8 cellular contexts compared by ENCODE assay signal in the genomic region with DNA sequence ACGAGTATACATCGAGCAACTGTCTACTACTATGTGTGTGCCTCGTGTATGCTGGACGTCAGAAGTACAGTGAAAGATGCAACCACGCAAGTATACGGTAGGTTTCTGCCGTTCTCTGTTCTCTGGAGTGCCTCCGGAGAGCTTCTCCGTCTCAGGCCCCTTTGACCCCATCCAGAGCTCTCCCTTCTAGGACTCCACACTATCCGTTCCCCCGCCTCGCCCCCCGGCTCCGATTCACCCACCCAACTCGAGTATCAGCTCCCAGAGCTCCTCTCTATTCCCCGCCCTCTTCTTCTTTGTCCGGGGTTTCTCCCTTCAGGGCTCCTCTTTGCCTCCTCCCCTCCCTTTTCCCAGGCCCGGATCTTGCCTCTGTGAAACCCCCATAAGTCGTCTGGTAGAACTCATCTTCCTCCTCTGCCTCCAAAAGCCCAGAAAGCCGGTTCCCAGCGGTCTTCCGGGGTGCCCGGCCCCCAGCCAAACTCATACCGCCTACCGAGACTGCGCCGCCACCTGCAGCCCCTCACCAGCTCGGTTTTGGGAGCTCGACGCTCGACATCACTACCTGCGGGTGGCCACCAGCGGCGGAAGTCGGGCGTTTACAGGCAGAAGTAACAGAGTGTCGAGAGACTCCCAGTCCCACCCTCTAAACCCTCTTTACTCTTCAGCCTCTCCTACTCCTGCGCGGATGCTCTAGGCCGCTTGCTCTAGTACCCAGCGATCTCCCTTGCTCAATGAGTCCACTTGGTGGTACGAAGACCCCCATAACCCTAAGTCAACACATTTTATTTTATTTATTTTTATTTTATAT. TPM values are rescaled to one million over a fixed set of nuclear protein-coding genes. Genes with fewer than 3 reads are reported as not detected.
DNase-seq lines count a peak whose midpoint lies in the region; ATAC-seq and TF ChIP-seq lines count a peak whose summit lies in the region.

A gene with protein sequence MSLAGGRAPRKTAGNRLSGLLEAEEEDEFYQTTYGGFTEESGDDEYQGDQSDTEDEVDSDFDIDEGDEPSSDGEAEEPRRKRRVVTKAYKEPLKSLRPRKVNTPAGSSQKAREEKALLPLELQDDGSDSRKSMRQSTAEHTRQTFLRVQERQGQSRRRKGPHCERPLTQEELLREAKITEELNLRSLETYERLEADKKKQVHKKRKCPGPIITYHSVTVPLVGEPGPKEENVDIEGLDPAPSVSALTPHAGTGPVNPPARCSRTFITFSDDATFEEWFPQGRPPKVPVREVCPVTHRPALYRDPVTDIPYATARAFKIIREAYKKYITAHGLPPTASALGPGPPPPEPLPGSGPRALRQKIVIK (minus strand): TSS at position 560 of the 808 bp plus-strand sequence. CDS start 76 bp downstream, at position 484.

- H3F3A ChIP-seq in OCI-LY1 (ENCODE audit: insufficient read depth, low read length), result peaks cover 8% of the 10 kb centered on the region; the same call in 1 of the 2 replicates

- H3K4me2 ChIP-seq in OCI-LY1 (ENCODE audit: low read length), result peak within 1 kb of the TSS; percentile 87

- peak; percentile 81 for ATAC-seq in GM21423 (IDR thresholded peaks at IDR 0.05; ENCODE audit: unreplicated experiment)

- H3K79me2 ChIP-seq in OCI-LY1 (ENCODE audit: insufficient read depth, low read length), result peaks cover 7% of the 10 kb centered on the region

- H3K27ac ChIP-seq in OCI-LY1 (ENCODE audit: low read depth, low read length, poor library complexity, severe bottlenecking), result peak within 1 kb of the TSS; percentile 52

- peak within 1 kb of the TSS; percentile 100 for H3K27ac Mint-ChIP-seq in mesothelial cell of epicardium

- H3K9me2 ChIP-seq in OCI-LY1 (ENCODE audit: low read depth, low read length), result no peaks in the 10 kb centered on the region

- peak within 1 kb of the TSS; percentile 99 for H3K4me3 Mint-ChIP-seq in mesothelial cell of epicardium

- peak within 1 kb of the TSS; percentile 90 for H3K9ac ChIP-seq in OCI-LY1 (ENCODE audit: low read length)

- no peaks in the 10 kb centered on the region for H4K20me1 ChIP-seq in OCI-LY1 (ENCODE audit: insufficient read depth, low read length)

- H3K27me3 Mint-ChIP-seq in mesothelial cell of epicardium (ENCODE audit: low read depth), result peaks cover 4% of the 10 kb centered on the region

- H3K36me3 Mint-ChIP-seq in mesothelial cell of epicardium, result peaks cover 10% of the 10 kb centered on the region

- in situ Hi-C loops in Caki2 (cut with HindIII; ENCODE audit: low pct_unique_long_range_greater_than_20kb, low sequenced_read_pairs) (no loop called here), endometrial microvascular endothelial cells (cut with HindIII; ENCODE audit: inconsistent ontology term, low pct_unique_long_range_greater_than_20kb, low sequenced_read_pairs) (no loop called here)

- peaks cover 19% of the 10 kb centered on the region for H3K4me1 Mint-ChIP-seq in mesothelial cell of epicardium

- peaks cover 16% of the 10 kb centered on the region for H3K4me1 ChIP-seq in OCI-LY1 (ENCODE audit: insufficient read depth, low read length, severe bottlenecking)

- peak within 1 kb of the TSS; percentile 90 for H3K4me3 ChIP-seq in OCI-LY1 (ENCODE audit: low read depth, low read length, poor library complexity, severe bottlenecking)

- no peaks in the 10 kb centered on the region for H3K9me3 Mint-ChIP-seq in mesothelial cell of epicardium

- H3K36me3 ChIP-seq in OCI-LY1 (ENCODE audit: insufficient read depth, low read length), result peaks cover 12% of the 10 kb centered on the region

- H2AFZ ChIP-seq in OCI-LY1 (ENCODE audit: low read length), result no peak within 1 kb of the TSS

- no peaks in the 10 kb centered on the region; the same call in 1 of the 2 replicates for H3K27me3 ChIP-seq in OCI-LY1 (ENCODE audit: insufficient read depth, low read length)

- DNase-seq in Caki2 (ENCODE audit: low read depth) (peak; percentile 84), HuH-7 (ENCODE audit: low spot score) (peak; percentile 78), mesothelial cell of epicardium (ENCODE audit: low spot score in 2 of 2, unreplicated experiment in 2 of 2) (peak; percentile 74 to 82)
- peak; percentile 72 for DNase-seq in activated CD8-positive, alpha-beta memory T cell treated with anti-CD3 and anti-CD28 coated beads, Interleukin-2, amount 50 U/mL, for 24 hours (ENCODE audit: extremely low read depth)
- DNase-seq in stimulated activated CD8-positive, alpha-beta memory T cell treated with anti-CD3 and anti-CD28 coated beads, Interleukin-15, amount 100 ng/mL, for 48 hours (ENCODE audit: low read depth in 2 of 2), result peak; percentile 79 to 82

- H3K9me3 ChIP-seq in OCI-LY1 (ENCODE audit: low read length), result no peaks in the 10 kb centered on the region

- TF ChIP-seq CTCF in OCI-LY1 (IDR thresholded peaks at IDR 0.05; ENCODE audit: low read length), result no peak
- no peak for TF ChIP-seq CTCF in mesothelial cell of epicardium (IDR thresholded peaks at IDR 0.05; ENCODE audit: unreplicated experiment)

RNA-seq across cellular contexts. Expression of the gene that starts here (rescaled TPM):
- 98.7 and 126 TPM in 2 replicates for total RNA-seq in Caki2 (2014; rRNA removed; shearing (Covaris generic); ENCODE audit: low replicate concordance)
- 69.4 TPM for total RNA-seq in endometrial microvascular endothelial cells (ENCODE audit: inconsistent ontology term)
- total RNA-seq in mesothelial cell of epicardium, result 76.8 to 87.2 TPM (median 82.3 TPM) in 3 replicates

Comparison
In these comparisons a context has a peak if more than half of its experiments do, and no peak if none do; other contexts are left out.
1. Peak in every context shown above with its lines: DNase-seq, ATAC-seq, H3K4me3 ChIP-seq and H3K27ac ChIP-seq.